ENCODE assay signal across 9 cellular contexts in the genomic region with DNA sequence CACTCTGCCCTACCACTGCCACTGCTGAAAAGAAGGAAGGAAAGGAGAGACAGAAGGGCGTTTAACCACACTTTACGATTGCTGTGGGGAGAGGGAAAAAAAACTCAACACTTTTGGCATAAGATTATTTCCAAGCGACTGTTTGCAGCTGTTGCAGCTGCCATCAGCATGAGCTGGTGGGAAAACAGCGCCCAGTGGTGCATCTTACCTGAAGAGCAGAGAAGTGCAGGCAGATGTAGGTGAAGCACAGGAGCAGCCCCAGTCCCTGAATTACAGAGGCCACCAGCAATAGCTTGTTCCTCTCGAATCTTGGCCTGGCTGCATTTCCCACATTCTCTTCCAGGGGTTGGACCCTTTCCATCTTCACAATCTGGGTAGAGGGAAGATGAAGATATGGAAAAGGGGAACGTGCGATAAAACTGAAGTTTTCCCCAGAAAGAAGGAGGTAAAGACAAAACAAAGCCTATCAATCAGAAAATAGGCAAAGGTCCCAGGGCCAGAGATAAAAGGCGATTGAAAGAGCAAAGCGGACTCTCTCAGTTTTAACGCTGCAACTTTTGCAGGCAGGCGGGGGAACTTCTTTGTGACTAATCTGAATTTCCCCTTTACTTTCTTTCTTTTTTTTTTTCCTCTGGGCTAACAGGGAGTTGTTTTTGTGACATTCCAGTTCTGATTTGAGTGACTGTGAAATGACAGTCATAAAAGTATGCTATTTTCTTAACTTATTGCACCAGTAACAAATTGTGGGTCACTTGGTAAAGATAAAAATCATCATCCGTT. TPM values are rescaled to one million over a fixed set of nuclear protein-coding genes. Genes with fewer than 3 reads are reported as not detected.
DNase-seq lines count a peak whose midpoint lies in the region; ATAC-seq lines count a peak whose summit lies in the region.
"Had no signal": no experiment of that assay in that cellular context is flagged by ENCODE, and none has a peak within 500 bp of the region (broad histone marks: within the 10 kb centered on the region; RNA-seq: fewer than 3 reads in every experiment).

A gene with protein sequence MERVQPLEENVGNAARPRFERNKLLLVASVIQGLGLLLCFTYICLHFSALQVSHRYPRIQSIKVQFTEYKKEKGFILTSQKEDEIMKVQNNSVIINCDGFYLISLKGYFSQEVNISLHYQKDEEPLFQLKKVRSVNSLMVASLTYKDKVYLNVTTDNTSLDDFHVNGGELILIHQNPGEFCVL (minus strand): TSS at position 516 of the 780 bp plus-strand sequence. CDS start 155 bp downstream, at position 361.

- H3K36me3 ChIP-seq in muscle layer of colon (ENCODE audit: insufficient read depth, low read length) = no peaks in the 10 kb centered on the region

- DNase-seq in AG08395 (ENCODE audit: low spot score) (peak; percentile 14), Kasumi-1 (lab: John Stamatoyannopoulos, UW) (peak; percentile 88 to 92), DMS153 (lab: John Stamatoyannopoulos, UW) (no peak), mucosa of gallbladder (ENCODE audit: low spot score) (no peak), 8988T (no peak)
- DNase-seq in activated naive CD4-positive, alpha-beta T cell treated with anti-CD3 and anti-CD28 coated beads, Interleukin-2, amount 50 U/mL, for 72 hours (ENCODE audit: low spot score in 2 of 2) = peak in 1 of 2 donors; percentile 24

- peak; percentile 71 for ATAC-seq in activated naive CD4-positive, alpha-beta T cell treated with anti-CD3 and anti-CD28 coated beads, Interleukin-2, amount 50 U/mL, for 72 hours
- ATAC-seq in esophagus mucosa = no peak

- no peaks in the 10 kb centered on the region for H3K27me3 ChIP-seq in muscle layer of colon (ENCODE audit: control insufficient read depth in 1 of 2, insufficient read depth in 2 of 2, low read length in 2 of 2)

- H3K36me3 Mint-ChIP-seq in activated naive CD4-positive, alpha-beta T cell treated with anti-CD3 and anti-CD28 coated beads, Interleukin-2, amount 50 U/mL, for 72 hours = peaks cover 0 to 6% of the 10 kb centered on the region in 2 donors

- peaks cover 8% of the 10 kb centered on the region for H3K4me1 ChIP-seq in muscle layer of colon (ENCODE audit: insufficient read depth, low read length)

- no peak within 1 kb of the TSS for H3K9ac ChIP-seq in muscle layer of colon (ENCODE audit: low read length)

- peak within 1 kb of the TSS in 1 of 2 donors; percentile 9 for H3K4me3 ChIP-seq in muscle layer of colon (ENCODE audit: low read depth in 1 of 2, low read length in 2 of 2)
- H3K4me3 ChIP-seq: SK-N-MC had no signal

- H3K27ac ChIP-seq in muscle layer of colon (ENCODE audit: low read depth, low read length) = peak within 1 kb of the TSS; percentile 45
- H3K27ac ChIP-seq: SK-N-MC had no signal

- H3K27ac Mint-ChIP-seq in activated naive CD4-positive, alpha-beta T cell treated with anti-CD3 and anti-CD28 coated beads, Interleukin-2, amount 50 U/mL, for 72 hours = peak within 1 kb of the TSS; percentile 13 to 81

- no peaks in the 10 kb centered on the region for H3K9me3 Mint-ChIP-seq in activated naive CD4-positive, alpha-beta T cell treated with anti-CD3 and anti-CD28 coated beads, Interleukin-2, amount 50 U/mL, for 72 hours

- no peaks in the 10 kb centered on the region for H3K9me3 ChIP-seq in muscle layer of colon (ENCODE audit: low read length)

RNA-seq across cellular contexts. Expression of the gene that starts here (rescaled TPM):
- total RNA-seq in activated naive CD4-positive, alpha-beta T cell treated with anti-CD3 and anti-CD28 coated beads, Interleukin-2, amount 50 U/mL, for 72 hours = 1 to 10 TPM in 1 of 2 donors, under 1 TPM in 1; 0.82 to 3.0 TPM
- 0.12 TPM for total RNA-seq in esophagus mucosa
- 1.5 TPM for total RNA-seq in mucosa of gallbladder

Comparison
In these comparisons a context has a peak if more than half of its experiments do, and no peak if none do; other contexts are left out.
1. DNase-seq: peak in AG08395 (single experiment) and Kasumi-1 (2 of 2); none in DMS153 (single experiment), mucosa of gallbladder (single experiment) and 8988T (single experiment).